In the genomic region with DNA sequence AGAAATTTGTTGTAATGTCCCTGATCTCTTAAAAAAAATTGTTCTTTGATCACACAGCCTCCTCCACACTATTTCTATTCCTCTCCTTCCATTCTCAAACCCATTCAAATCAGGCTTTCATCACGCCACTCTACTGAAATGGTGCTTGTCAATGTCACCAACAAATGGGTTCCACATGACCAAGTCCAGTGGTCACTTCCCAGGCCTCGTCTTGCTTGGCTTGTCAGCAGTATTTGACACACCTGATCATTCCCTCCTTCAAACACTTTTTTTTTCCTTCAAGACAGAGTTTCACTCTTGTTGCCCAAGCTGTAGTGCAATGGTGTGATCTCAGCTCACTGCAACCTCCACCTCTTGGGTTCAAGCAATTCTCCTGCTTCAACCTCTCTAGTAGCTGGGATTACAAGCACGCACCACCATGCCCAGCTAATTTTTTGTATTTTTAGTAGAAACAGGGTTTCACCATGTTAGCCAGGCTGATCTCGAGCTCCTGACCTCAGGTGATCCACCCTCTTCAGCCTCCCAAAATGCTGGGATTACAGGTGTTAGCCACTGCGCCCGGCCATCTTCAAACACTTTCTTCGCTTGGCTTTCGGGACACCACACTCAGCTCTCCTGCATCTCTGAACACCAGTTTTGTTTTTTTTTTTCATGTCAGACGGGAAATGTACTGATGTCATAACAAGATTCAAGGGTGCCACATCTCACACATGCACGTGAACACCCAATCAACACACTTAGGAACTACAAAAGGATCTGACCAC, we compare ENCODE assay signal across 1 cellular context.
TF ChIP-seq lines count a peak whose summit lies in the region.

No MANE protein-coding gene starts in this region.

TF ChIP-seq in HepG2, 621 proteins besides CTCF, POLR2A, EP300 and RAD21:
- TF ChIP-seq ZNF337 (CRISPR knock-in tag; IDR thresholded peaks at IDR 0.05; ENCODE audit: borderline replicate concordance, low read depth) (no peak), PAF1 (CRISPR knock-in tag; IDR thresholded peaks at IDR 0.05) (peak; percentile 58; the same call in 1 of the 2 replicates), POLR2G (IDR thresholded peaks at IDR 0.05; ENCODE audit: low read depth, low read length) (peak; percentile 66), POLR2AphosphoS5 (IDR thresholded peaks at IDR 0.05; ENCODE audit: low read depth, low read length) (peak; percentile 7; the same call in 1 of the 2 replicates), ATRX (CRISPR knock-in tag; IDR thresholded peaks at IDR 0.05; ENCODE audit: borderline replicate concordance) (no peak), FLYWCH1 (CRISPR knock-in tag; IDR thresholded peaks at IDR 0.05) (no peak), KLF11 (CRISPR knock-in tag; IDR thresholded peaks at IDR 0.05) (no peak), RBM22 (optimal IDR thresholded peaks at IDR 0.05; ENCODE audit: low read length) (peak; percentile 13)
- TF ChIP-seq, protein P1, sequence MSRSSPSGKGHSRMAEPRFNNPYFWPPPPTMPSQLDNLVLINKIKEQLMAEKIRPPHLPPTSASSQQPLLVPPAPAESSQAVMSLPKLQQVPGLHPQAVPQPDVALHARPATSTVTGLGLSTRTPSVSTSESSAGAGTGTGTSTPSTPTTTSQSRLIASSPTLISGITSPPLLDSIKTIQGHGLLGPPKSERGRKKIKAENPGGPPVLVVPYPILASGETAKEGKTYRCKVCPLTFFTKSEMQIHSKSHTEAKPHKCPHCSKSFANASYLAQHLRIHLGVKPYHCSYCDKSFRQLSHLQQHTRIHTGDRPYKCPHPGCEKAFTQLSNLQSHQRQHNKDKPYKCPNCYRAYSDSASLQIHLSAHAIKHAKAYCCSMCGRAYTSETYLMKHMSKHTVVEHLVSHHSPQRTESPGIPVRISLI (CRISPR knock-in tag; IDR thresholded peaks at IDR 0.05; ENCODE audit: borderline replicate concordance) = 0 out of 2 replicates have a peak, but pooled peaks have one; percentile 15
